Comparison of ENCODE assay signal across 8 cellular contexts in the genomic region with DNA sequence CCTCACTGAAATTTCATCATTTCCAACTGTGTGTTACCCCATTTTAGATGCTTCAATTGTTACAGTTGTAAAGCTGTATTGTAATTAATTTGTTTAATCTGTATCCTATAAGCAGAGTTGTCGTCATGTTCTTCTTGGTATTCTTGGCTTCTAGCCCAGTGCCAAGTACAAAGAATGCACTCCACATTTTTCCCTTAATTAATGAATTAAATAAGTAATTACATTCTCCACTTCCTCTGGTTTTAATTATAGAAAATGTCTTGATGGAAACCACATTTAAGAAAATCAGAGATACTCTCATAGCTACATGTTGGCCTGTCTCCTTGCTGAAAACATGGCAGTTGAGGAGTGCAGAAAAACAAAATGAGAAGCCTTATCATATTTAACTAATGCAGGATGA. TPM values are rescaled to one million over a fixed set of nuclear protein-coding genes. Genes with fewer than 3 reads are reported as not detected.
A peak's percentile ranks its signal among the peaks of the same experiment; 100 is the strongest.
DNase-seq lines count a peak whose midpoint lies in the region; ATAC-seq, FAIRE-seq and TF ChIP-seq lines count a peak whose summit lies in the region.

No MANE protein-coding gene starts in this region.

- in situ Hi-C loops in K562 (cut with MboI) = no loop called here

- intact Hi-C loops in K562 (cut with micrococcal nuclease) (no loop called here), colonic mucosa (cut with DNase I) (no loop called here)
- intact Hi-C loops in naive thymus-derived CD4-positive, alpha-beta T cell (cut with micrococcal nuclease) = loop anchor here (2.0 to 10.0 kb wide), 4 partner anchors 17 to 1741 kb away; a partner anchor contains a TSS

- peaks cover 0 to 4% (median 0%) of the 10 kb centered on the region in 5 donors for H3K36me3 Mint-ChIP-seq in naive thymus-derived CD4-positive, alpha-beta T cell

- TF ChIP-seq CTCF in K562 (IDR thresholded peaks at IDR 0.05 in 2 of 3, conservative IDR thresholded peaks at IDR 0.05 in 1 of 3; ENCODE audit: insufficient read depth in 2 of 3, low read depth in 1 of 3, low read length in 3 of 3) (no peak), colonic mucosa (IDR thresholded peaks at IDR 0.05) (no peak)

- H3K9me3 Mint-ChIP-seq in naive thymus-derived CD4-positive, alpha-beta T cell = no peaks in the 10 kb centered on the region

- H2AFZ ChIP-seq in ACC112 (ENCODE audit: low read length, unreplicated experiment) (no peak overlapping the region), K562 (ENCODE audit: low read depth, low read length) (peak overlapping the region; percentile 85)

- H3K9me1 ChIP-seq in K562 (ENCODE audit: control insufficient read depth, insufficient read depth, low read length) = no peaks in the 10 kb centered on the region

- H3K4me3 ChIP-seq in ACC112 (ENCODE audit: low read depth, low read length) (peak overlapping the region; percentile 87), HUES6 (ENCODE audit: low read depth, low read length) (peak overlapping the region; percentile 95), K562 (0 out of 2 replicates have a peak overlapping the region, but pooled peaks have one; percentile 72), colonic mucosa (no peak overlapping the region)
- H3K4me3 ChIP-seq in naive thymus-derived CD4-positive, alpha-beta T cell (ENCODE audit: low read length) = peak overlapping the region; percentile 90

- H3K4me1 ChIP-seq in ACC112 (ENCODE audit: control insufficient read depth, insufficient read depth, low read length, unreplicated experiment) (peaks cover 12% of the 10 kb centered on the region), HUES6 (ENCODE audit: control insufficient read depth, insufficient read depth, low read length) (peaks cover 8% of the 10 kb centered on the region; the same call in 1 of the 2 replicates), K562 (replicated peaks in 1 of 2; ENCODE audit: control insufficient read depth in 2 of 2, insufficient read depth in 2 of 2, low read length in 2 of 2) (peaks cover 0 to 3% of the 10 kb centered on the region in 2 experiments; a peak in 1 of 5 replicates), colonic mucosa (no peaks in the 10 kb centered on the region)
- peaks cover 7 to 8% of the 10 kb centered on the region in 2 donors for H3K4me1 ChIP-seq in naive thymus-derived CD4-positive, alpha-beta T cell (ENCODE audit: control insufficient read depth in 2 of 2, insufficient read depth in 2 of 2, low read length in 2 of 2)

- FAIRE-seq in K562 (lab: Jason Lieb, UNC) (peak; percentile 26), urothelium cell line (lab: Jason Lieb, UNC) (no peak)

- H3K4me1 Mint-ChIP-seq in naive thymus-derived CD4-positive, alpha-beta T cell = peaks cover 6 to 50% (median 38%) of the 10 kb centered on the region in 7 donors

- no peak overlapping the region for H3K9ac ChIP-seq in HUES6 (ENCODE audit: low read length)
- H3K9ac ChIP-seq in K562 (ENCODE audit: insufficient read depth in 1 of 2, low read depth in 2 of 2, low read length in 2 of 2) = no peak overlapping the region
- H3K9ac ChIP-seq in colonic mucosa (ENCODE audit: low read depth in 2 of 2, low read length in 2 of 2) = peak overlapping the region in 1 of 2 donors; percentile 79

- H3K27me3 Mint-ChIP-seq in naive thymus-derived CD4-positive, alpha-beta T cell = peaks cover 0 to 3% (median 0%) of the 10 kb centered on the region in 5 donors

- DNase-seq in K562 (ENCODE audit: extremely low read depth in 1 of 4, low spot score in 3 of 4) (no peak), iPS-NIHi7 (ENCODE audit: extremely low spot score) (no peak), colonic mucosa (no peak), urothelium cell line (ENCODE audit: low spot score) (no peak)
- DNase-seq in naive thymus-derived CD4-positive, alpha-beta T cell = no peak

- no peaks in the 10 kb centered on the region for H3K36me3 ChIP-seq in ACC112 (ENCODE audit: insufficient read depth, low read length)
- no peaks in the 10 kb centered on the region for H3K36me3 ChIP-seq in HUES6 (ENCODE audit: control insufficient read depth, insufficient read depth, low read length)
- H3K36me3 ChIP-seq in K562 (ENCODE audit: control insufficient read depth, insufficient read depth, low read length) = peaks cover 4% of the 10 kb centered on the region; the same call in 1 of the 3 replicates
- peaks cover 0 to 4% (median 0%) of the 10 kb centered on the region in 3 experiments for H3K36me3 ChIP-seq in naive thymus-derived CD4-positive, alpha-beta T cell (ENCODE audit: control insufficient read depth in 2 of 3, insufficient read depth in 3 of 3, low read length in 3 of 3)
- no peaks in the 10 kb centered on the region for H3K36me3 ChIP-seq in colonic mucosa

- TF ChIP-seq EP300 in K562 (IDR thresholded peaks at IDR 0.05; ENCODE audit: low read length) = no peak

- TF ChIP-seq RAD21 in K562 (CRISPR knock-in tag; conservative IDR thresholded peaks at IDR 0.05 in 1 of 2, IDR thresholded peaks at IDR 0.05 in 1 of 2) = no peak

- H3K79me2 ChIP-seq in ACC112 (ENCODE audit: control insufficient read depth, insufficient read depth, low read length, unreplicated experiment) (peaks cover 8% of the 10 kb centered on the region), K562 (ENCODE audit: control insufficient read depth, insufficient read depth, low read length) (peaks cover 16% of the 10 kb centered on the region)

- peak overlapping the region; percentile 91 for H3K4me2 ChIP-seq in K562 (ENCODE audit: insufficient read depth, low read length)

- H4K20me1 ChIP-seq in K562 (replicated peaks; ENCODE audit: control insufficient read depth, insufficient read depth, low read length) = no peaks in the 10 kb centered on the region

- POLR2A ChIA-PET in K562 (lab: Yijun Ruan, JAX) = interaction anchor here (0.7 to 1.6 kb wide), 5 partner anchors 18 to 247 kb away, joined by 3 to 4 read pairs (median 3); no protein-coding TSS in a partner anchor
- POLR2A ChIA-PET in naive thymus-derived CD4-positive, alpha-beta T cell (lab: Charles Lee) = interaction anchor here (0.9 to 1.6 kb wide), 11 partner anchors 8 to 205 kb away, joined by 3 to 9 read pairs (median 4); a partner anchor contains a TSS

- no TSS peak for BruUV-seq in K562 (replicated peaks; lab: Mats Ljungman, UMichigan)

- H3K27ac Mint-ChIP-seq in naive thymus-derived CD4-positive, alpha-beta T cell = peak overlapping the region; percentile 97 to 100 (median 99)

- ATAC-seq in K562 (no peak), GM21515 (IDR thresholded peaks at IDR 0.05; ENCODE audit: unreplicated experiment) (no peak)
- no peak for ATAC-seq in naive thymus-derived CD4-positive, alpha-beta T cell

- H3K27me3 ChIP-seq in ACC112 (ENCODE audit: insufficient read depth, low read length) = no peaks in the 10 kb centered on the region
- no peaks in the 10 kb centered on the region for H3K27me3 ChIP-seq in HUES6 (ENCODE audit: control insufficient read depth, insufficient read depth, low read length)
- H3K27me3 ChIP-seq in K562 (ENCODE audit: control insufficient read depth in 2 of 2, insufficient read depth in 2 of 2, low read length in 2 of 2) = no peaks in the 10 kb centered on the region
- H3K27me3 ChIP-seq in naive thymus-derived CD4-positive, alpha-beta T cell (ENCODE audit: control insufficient read depth in 2 of 2, insufficient read depth in 2 of 2, low read length in 2 of 2) = no peaks in the 10 kb centered on the region
- H3K27me3 ChIP-seq in colonic mucosa = no peaks in the 10 kb centered on the region

- H3K4me3 Mint-ChIP-seq in naive thymus-derived CD4-positive, alpha-beta T cell = peak overlapping the region; percentile 89 to 100 (median 99)

- WGBS in K562 (ENCODE audit: insufficient coverage, low coverage, missing lambda C conversion rate) = 17% methylated on average over 1 of the region's 1 CpG

- CTCF ChIA-PET in K562 (lab: Yijun Ruan, JAX; ENCODE audit: low intra/inter-chr PET ratio) = no interaction called here
- CTCF ChIA-PET in naive thymus-derived CD4-positive, alpha-beta T cell (lab: Charles Lee) = interaction anchor here (0.8 to 1.4 kb wide), 4 partner anchors 8 to 56 kb away, joined by 3 to 7 read pairs (median 4); no protein-coding TSS in a partner anchor

- H3K27ac ChIP-seq in ACC112 (ENCODE audit: low read depth, low read length) (no peak overlapping the region), HUES6 (ENCODE audit: low read depth, low read length) (no peak overlapping the region), K562 (ENCODE audit: extremely low read depth, low read depth, low read length) (no peak overlapping the region), colonic mucosa (no peak overlapping the region)
- H3K27ac ChIP-seq in naive thymus-derived CD4-positive, alpha-beta T cell (ENCODE audit: low read depth, low read length) = peak overlapping the region; percentile 92

- no peak for TF ChIP-seq POLR2A in K562 (conservative IDR thresholded peaks at IDR 0.05)

- no peaks in the 10 kb centered on the region for H3K9me3 ChIP-seq in HUES6 (ENCODE audit: control insufficient read depth, insufficient read depth, low read depth, low read length)
- H3K9me3 ChIP-seq in K562 (replicated peaks; ENCODE audit: control insufficient read depth, insufficient read depth, low read depth, low read length) = no peaks in the 10 kb centered on the region
- no peaks in the 10 kb centered on the region for H3K9me3 ChIP-seq in naive thymus-derived CD4-positive, alpha-beta T cell (ENCODE audit: control insufficient read depth in 2 of 3, low read length in 3 of 3)
- no peaks in the 10 kb centered on the region for H3K9me3 ChIP-seq in colonic mucosa

RNA-seq across cellular contexts. Expression of a gene that starts 0.7 kb away (rescaled TPM):
- 0.25 TPM in 1 of 2 replicates, not detected in the other for total RNA-seq in K562 (2011; cell fraction: chromatin; rRNA removed; ENCODE audit: low replicate concordance)
- not detected in 2 replicates for total RNA-seq in K562 (2011; cell fraction: nucleolus; rRNA removed)
- total RNA-seq in K562 (2011; cell fraction: nucleoplasm; rRNA removed) = not detected in 2 replicates
- total RNA-seq in K562 (2014; rRNA removed) = not detected in 2 replicates
- total RNA-seq in K562 (2014; rRNA removed; fragmentation: Illumina TruSeq; extraction: Trizol) = 0.15 and 0.73 TPM in 2 replicates
- 0.07 TPM in 1 of 2 replicates, not detected in the other for total RNA-seq in K562 (2015; rRNA removed; fragmentation: Illumina TruSeq; extraction: Trizol)
- 0.29 TPM in 1 of 2 replicates, not detected in the other for total RNA-seq in K562 (2021)
- polyA plus RNA-seq in K562 (2011; rRNA removed) = 0.16 and 0.32 TPM in 2 replicates
- 0.04 TPM in 1 of 2 replicates, not detected in the other for polyA plus RNA-seq in K562 (2011; cell fraction: cytosol; rRNA removed)
- 0.10 TPM in 1 of 2 replicates, not detected in the other for polyA plus RNA-seq in K562 (2011; cell fraction: nucleus; rRNA removed)
- 0.15 and 0.20 TPM in 2 replicates for polyA plus RNA-seq in K562 (2012)
- polyA plus RNA-seq in K562 (2014; fragmentation: Illumina TruSeq; extraction: Trizol) = 0.18 and 0.19 TPM in 2 replicates
- under 1 TPM; 0.06 to 0.15 TPM for polyA plus RNA-seq in K562 (2014; fragmentation: Nextera tagmentation; extraction: Ambion mirVana)
- 0.76 TPM in 1 of 2 replicates, not detected in the other for polyA plus RNA-seq in K562 (2014; rRNA removed)
- 0.25 and 0.45 TPM in 2 replicates for polyA minus RNA-seq in K562 (2011; rRNA and poly(A)+ RNA removed)
- polyA minus RNA-seq in K562 (2011; cell fraction: cytosol; rRNA and poly(A)+ RNA removed) = not detected in 2 replicates
- polyA minus RNA-seq in K562 (2011; cell fraction: nucleus; rRNA and poly(A)+ RNA removed) = not detected in 2 replicates
- total RNA-seq in naive thymus-derived CD4-positive, alpha-beta T cell = under 1 TPM in 4 of 5 experiments, not detected in 1; 0.34 to 0.72 (median 0.50) TPM
- under 1 TPM in 1 of 2 donors, not detected in 1; 0.48 TPM for polyA plus RNA-seq in naive thymus-derived CD4-positive, alpha-beta T cell
- total RNA-seq in colonic mucosa = not detected

RNA-seq across cellular contexts. Expression of a gene that starts 0.8 kb away (rescaled TPM):
- 9.3 and 28.3 TPM in 2 replicates for total RNA-seq in K562 (2011; cell fraction: chromatin; rRNA removed; ENCODE audit: low replicate concordance)
- total RNA-seq in K562 (2011; cell fraction: nucleolus; rRNA removed) = 9.3 and 10.2 TPM in 2 replicates
- total RNA-seq in K562 (2011; cell fraction: nucleoplasm; rRNA removed) = 16.0 and 36.1 TPM in 2 replicates
- total RNA-seq in K562 (2014; rRNA removed) (16.4 and 18.6 TPM in 2 replicates), K562 (2014; rRNA removed; fragmentation: Illumina TruSeq; extraction: Trizol) (28.7 and 32.8 TPM in 2 replicates), K562 (2015; rRNA removed; fragmentation: Illumina TruSeq; extraction: Trizol) (27.6 and 32.4 TPM in 2 replicates), K562 (2021) (16.1 and 17.7 TPM in 2 replicates), colonic mucosa (10 to 100 TPM; 10.5 to 13.7 TPM)
- polyA plus RNA-seq in K562 (2011; rRNA removed) (22.0 and 35.3 TPM in 2 replicates), K562 (2014; fragmentation: Illumina TruSeq; extraction: Trizol) (33.6 and 44.9 TPM in 2 replicates), K562 (2014; fragmentation: Nextera tagmentation; extraction: Ambion mirVana) (100 to 1,000 TPM; 101 to 107 TPM), K562 (2014; rRNA removed) (28.3 and 33.7 TPM in 2 replicates)
- polyA plus RNA-seq in K562 (2011; cell fraction: cytosol; rRNA removed) = 5.3 and 9.8 TPM in 2 replicates
- polyA plus RNA-seq in K562 (2011; cell fraction: nucleus; rRNA removed) = 7.7 and 9.8 TPM in 2 replicates
- polyA plus RNA-seq in K562 (2012) = 18.9 and 35.0 TPM in 2 replicates
- 12.5 and 17.2 TPM in 2 replicates for polyA minus RNA-seq in K562 (2011; rRNA and poly(A)+ RNA removed)
- 6.5 and 6.9 TPM in 2 replicates for polyA minus RNA-seq in K562 (2011; cell fraction: cytosol; rRNA and poly(A)+ RNA removed)
- 9.4 and 20.5 TPM in 2 replicates for polyA minus RNA-seq in K562 (2011; cell fraction: nucleus; rRNA and poly(A)+ RNA removed)
- total RNA-seq in naive thymus-derived CD4-positive, alpha-beta T cell = 10 to 100 TPM; 12.9 to 39.5 (median 34.4) TPM
- polyA plus RNA-seq in naive thymus-derived CD4-positive, alpha-beta T cell = 10 to 100 TPM; 31.8 to 80.4 TPM

RNA-seq across cellular contexts. Expression of a gene that starts 56.5 kb away (rescaled TPM):
- 3.7 and 16.4 TPM in 2 replicates for total RNA-seq in K562 (2011; cell fraction: chromatin; rRNA removed; ENCODE audit: low replicate concordance)
- 1.7 and 3.3 TPM in 2 replicates for total RNA-seq in K562 (2011; cell fraction: nucleolus; rRNA removed)
- 10.5 and 22.4 TPM in 2 replicates for total RNA-seq in K562 (2011; cell fraction: nucleoplasm; rRNA removed)
- total RNA-seq in K562 (2014; rRNA removed) (7.2 and 8.1 TPM in 2 replicates), K562 (2014; rRNA removed; fragmentation: Illumina TruSeq; extraction: Trizol) (14.9 and 18.9 TPM in 2 replicates), K562 (2015; rRNA removed; fragmentation: Illumina TruSeq; extraction: Trizol) (12.2 and 12.7 TPM in 2 replicates), K562 (2021) (16.5 and 19.0 TPM in 2 replicates), colonic mucosa (10 to 100 TPM; 53.8 to 84.4 TPM)
- polyA plus RNA-seq in K562 (2011; rRNA removed) (15.8 and 21.2 TPM in 2 replicates), K562 (2014; fragmentation: Illumina TruSeq; extraction: Trizol) (17.6 and 19.8 TPM in 2 replicates), K562 (2014; fragmentation: Nextera tagmentation; extraction: Ambion mirVana) (1 to 10 TPM; 7.4 to 8.4 TPM), K562 (2014; rRNA removed) (11.5 and 12.2 TPM in 2 replicates)
- 5.2 and 11.1 TPM in 2 replicates for polyA plus RNA-seq in K562 (2011; cell fraction: cytosol; rRNA removed)
- 2.9 and 5.5 TPM in 2 replicates for polyA plus RNA-seq in K562 (2011; cell fraction: nucleus; rRNA removed)
- 10.2 and 10.3 TPM in 2 replicates for polyA plus RNA-seq in K562 (2012)
- 16.2 and 19.1 TPM in 2 replicates for polyA minus RNA-seq in K562 (2011; rRNA and poly(A)+ RNA removed)
- polyA minus RNA-seq in K562 (2011; cell fraction: cytosol; rRNA and poly(A)+ RNA removed) = 8.9 and 11.5 TPM in 2 replicates
- 6.1 and 9.4 TPM in 2 replicates for polyA minus RNA-seq in K562 (2011; cell fraction: nucleus; rRNA and poly(A)+ RNA removed)
- total RNA-seq in naive thymus-derived CD4-positive, alpha-beta T cell = 10 to 100 TPM; 33.1 to 39.9 (median 35.7) TPM
- polyA plus RNA-seq in naive thymus-derived CD4-positive, alpha-beta T cell = 10 to 100 TPM; 31.5 to 66.0 TPM

Comparison
In these comparisons a context has a peak if more than half of its experiments do, and no peak if none do; other contexts are left out.
1. intact Hi-C loops: an anchor here in naive thymus-derived CD4-positive, alpha-beta T cell (2.0 to 10.0 kb wide); none called in K562 and colonic mucosa.